In genomic region chr1:4053160-4053748, GRCh38 we compare ENCODE assay signal across 27 cellular contexts.
"Had no signal": no experiment of that assay in that cellular context is flagged by ENCODE, and none has a peak within 500 bp of the region (broad histone marks: within the 10 kb centered on the region; RNA-seq: fewer than 3 reads in every experiment).

No MANE protein-coding gene starts in this region.

- H3K27me3 Mint-ChIP-seq: activated naive CD8-positive, alpha-beta T cell treated with anti-CD3 and anti-CD28 coated beads, Interleukin-2, amount 50 U/mL, for 24 hours had no signal

- H3K4me1 ChIP-seq: adrenal gland, body of pancreas had no signal

- H3K27ac ChIP-seq: adrenal gland, body of pancreas, WERI-Rb-1 had no signal

- H3K9me3 Mint-ChIP-seq: activated B cell treated with CpG ODN at 0.5 μM for 24 hours; activated CD8-positive, alpha-beta T cell treated with anti-CD3 and anti-CD28 coated beads for 36 hours; activated naive CD4-positive, alpha-beta T cell treated with anti-CD3 and anti-CD28 coated beads for 36 hours; activated naive CD4-positive, alpha-beta T cell treated with anti-CD3 and anti-CD28 coated beads, Interleukin-2, amount 50 U/mL, for 24 hours; activated naive CD8-positive, alpha-beta T cell treated with anti-CD3 and anti-CD28 coated beads for 36 hours; activated naive CD8-positive, alpha-beta T cell treated with anti-CD3 and anti-CD28 coated beads, Interleukin-2, amount 50 U/mL, for 24 hours; activated T-cell treated with anti-CD3 and anti-CD28 coated beads, Interleukin-2, amount 50 U/mL, for 4 hours; activated T-helper 1 cell treated with anti-CD3 and anti-CD28 coated beads, Interleukin-12 subunit alpha, Interleukin-12 subunit beta, Interleukin-2, Interleukin-4 antibody, amounts not matched to agents 30 ng/mL and 10 ng/mL and 1 ng/mL, durations not matched to agents 14 hours and 24 hours and 36 hours; activated T-helper 2 cell treated with anti-CD3 and anti-CD28 coated beads, Interferon-gamma antibody, Interleukin-2, Interleukin-4, amounts not matched to agents 10 μg/mL and 5 μg/mL and 100 μg/mL, durations not matched to agents 14 hours and 24 hours and 36 hours; T-helper 2 cell treated with Interferon-gamma antibody and Interleukin-4, amounts not matched to agents 5 μg/mL and 100 μg/mL, for 36 hours had no signal

- H3K27ac Mint-ChIP-seq: activated B cell treated with CpG ODN at 0.5 μM for 24 hours; activated CD8-positive, alpha-beta T cell treated with anti-CD3 and anti-CD28 coated beads for 36 hours; activated naive CD4-positive, alpha-beta T cell treated with anti-CD3 and anti-CD28 coated beads for 36 hours; activated naive CD4-positive, alpha-beta T cell treated with anti-CD3 and anti-CD28 coated beads, Interleukin-2, amount 50 U/mL, for 24 hours; activated naive CD8-positive, alpha-beta T cell treated with anti-CD3 and anti-CD28 coated beads for 36 hours; activated naive CD8-positive, alpha-beta T cell treated with anti-CD3 and anti-CD28 coated beads, Interleukin-2, amount 50 U/mL, for 24 hours; activated T-helper 1 cell treated with anti-CD3 and anti-CD28 coated beads, Interleukin-12 subunit alpha, Interleukin-12 subunit beta, Interleukin-2, Interleukin-4 antibody, amounts not matched to agents 30 ng/mL and 10 ng/mL and 1 ng/mL, durations not matched to agents 14 hours and 24 hours and 36 hours; activated T-helper 2 cell treated with anti-CD3 and anti-CD28 coated beads, Interferon-gamma antibody, Interleukin-2, Interleukin-4, amounts not matched to agents 10 μg/mL and 5 μg/mL and 100 μg/mL, durations not matched to agents 14 hours and 24 hours and 36 hours; T-helper 17 cell; T-helper 2 cell treated with Interferon-gamma antibody and Interleukin-4, amounts not matched to agents 5 μg/mL and 100 μg/mL, for 36 hours had no signal

- H3K27me3 ChIP-seq: adrenal gland, body of pancreas had no signal

- H3K36me3 ChIP-seq: adrenal gland, WERI-Rb-1 had no signal

- H3K9me3 ChIP-seq: adrenal gland, body of pancreas had no signal

- H3K4me3 ChIP-seq: adrenal gland, body of pancreas had no signal

- H3K4me3 Mint-ChIP-seq: activated B cell treated with CpG ODN at 0.5 μM for 24 hours; activated CD8-positive, alpha-beta T cell treated with anti-CD3 and anti-CD28 coated beads for 36 hours; activated naive CD4-positive, alpha-beta T cell treated with anti-CD3 and anti-CD28 coated beads for 36 hours; activated naive CD4-positive, alpha-beta T cell treated with anti-CD3 and anti-CD28 coated beads, Interleukin-2, amount 50 U/mL, for 24 hours; activated naive CD8-positive, alpha-beta T cell treated with anti-CD3 and anti-CD28 coated beads for 36 hours; activated naive CD8-positive, alpha-beta T cell treated with anti-CD3 and anti-CD28 coated beads, Interleukin-2, amount 50 U/mL, for 24 hours; activated T-cell treated with anti-CD3 and anti-CD28 coated beads, Interleukin-2, amount 50 U/mL, for 4 hours; activated T-helper 1 cell treated with anti-CD3 and anti-CD28 coated beads, Interleukin-12 subunit alpha, Interleukin-12 subunit beta, Interleukin-2, Interleukin-4 antibody, amounts not matched to agents 30 ng/mL and 10 ng/mL and 1 ng/mL, durations not matched to agents 14 hours and 24 hours and 36 hours; T-helper 17 cell; T-helper 2 cell treated with Interferon-gamma antibody and Interleukin-4, amounts not matched to agents 5 μg/mL and 100 μg/mL, for 36 hours had no signal

- DNase-seq: activated B cell treated with CpG ODN at 0.5 μM for 24 hours; activated CD4-positive, alpha-beta T cell treated with anti-CD3 and anti-CD28 coated beads for 48 hours; activated CD4-positive, alpha-beta T cell treated with anti-CD3 and anti-CD28 coated beads, Interleukin-2, amount 50 U/mL, for 1 hour; activated CD4-positive, alpha-beta T cell treated with anti-CD3 and anti-CD28 coated beads, Interleukin-2, amount 50 U/mL, for 48 hours; activated CD8-positive, alpha-beta memory T cell treated with anti-CD3 and anti-CD28 coated beads for 24 hours; activated effector memory CD4-positive, alpha-beta T cell treated with anti-CD3 and anti-CD28 coated beads, Interleukin-2, amount 50 U/mL, for 16 hours; activated naive CD4-positive, alpha-beta T cell treated with anti-CD3 and anti-CD28 coated beads for 36 hours; activated naive CD8-positive, alpha-beta T cell treated with anti-CD3 and anti-CD28 coated beads for 36 hours; activated naive CD8-positive, alpha-beta T cell treated with anti-CD3 and anti-CD28 coated beads, Interleukin-2, amount 50 U/mL, for 24 hours; activated T-cell treated with anti-CD3 and anti-CD28 coated beads, Interleukin-2, amount 50 U/mL, for 4 hours; adrenal gland; amygdala; body of pancreas; caudate nucleus; effector CD8-positive, alpha-beta T cell; foreskin fibroblast; T-helper 1 cell; T-helper 17 cell; T1000; WERI-Rb-1 had no signal

- ATAC-seq: activated CD4-positive, CD25-positive, alpha-beta regulatory T cell treated with anti-CD3 and anti-CD28 coated beads, Interleukin-2, amount 50 U/mL, for 24 hours; activated CD8-positive, alpha-beta T cell treated with anti-CD3 and anti-CD28 coated beads for 36 hours; activated naive CD8-positive, alpha-beta T cell treated with anti-CD3 and anti-CD28 coated beads, Interleukin-2, amount 50 U/mL, for 24 hours; activated T-cell treated with anti-CD3 and anti-CD28 coated beads, Interleukin-2, amount 50 U/mL, for 4 hours; body of pancreas; esophagus mucosa; T-helper 17 cell had no signal

- H3K4me1 Mint-ChIP-seq: activated naive CD4-positive, alpha-beta T cell treated with anti-CD3 and anti-CD28 coated beads, Interleukin-2, amount 50 U/mL, for 24 hours; activated naive CD8-positive, alpha-beta T cell treated with anti-CD3 and anti-CD28 coated beads, Interleukin-2, amount 50 U/mL, for 24 hours had no signal
